26 cellular contexts compared by ENCODE assay signal in genomic region chrX:17674611-17675010, GRCh38.
DNase-seq lines count a peak whose midpoint lies in the region; ATAC-seq and TF ChIP-seq lines count a peak whose summit lies in the region.
"Had no signal": no experiment of that assay in that cellular context is flagged by ENCODE, and none has a peak within 500 bp of the region (broad histone marks: within the 10 kb centered on the region; RNA-seq: fewer than 3 reads in every experiment).

No MANE protein-coding gene starts in this region.

- no peaks in the 10 kb centered on the region for H3K9me3 ChIP-seq in A673 (ENCODE audit: low read depth, low read length, poor library complexity, severe bottlenecking)
- H3K9me3 ChIP-seq: adrenal gland, HAP-1, Peyer's patch, psoas muscle, spleen had no signal

- no peaks in the 10 kb centered on the region for H3K36me3 ChIP-seq in A673 (ENCODE audit: insufficient read depth, low read length, poor library complexity, severe bottlenecking)
- H3K36me3 ChIP-seq: adrenal gland, HAP-1, Peyer's patch, spleen had no signal

- no peaks in the 10 kb centered on the region for H3K27me3 ChIP-seq in A673 (replicated peaks; ENCODE audit: insufficient read depth, low read depth, low read length, poor library complexity)
- H3K27me3 ChIP-seq: Peyer's patch, spleen had no signal

- peaks cover 0 to 8% (median 1%) of the 10 kb centered on the region in 7 donors for H3K9me3 Mint-ChIP-seq in CD14-positive monocyte
- no peaks in the 10 kb centered on the region for H3K9me3 Mint-ChIP-seq in activated T-cell treated with anti-CD3 and anti-CD28 coated beads, Interleukin-2, amount 50 U/mL, for 4 hours

- no peak overlapping the region for H3K27ac ChIP-seq in A673 (ENCODE audit: low read depth, low read length, poor library complexity, severe bottlenecking)
- H3K27ac ChIP-seq: adrenal gland, Peyer's patch, psoas muscle, spleen had no signal

- no peaks in the 10 kb centered on the region for H3K4me1 ChIP-seq in A673 (ENCODE audit: insufficient read depth, low read length, poor library complexity, severe bottlenecking)
- H3K4me1 ChIP-seq: adrenal gland, Peyer's patch, psoas muscle, spleen had no signal

- DNase-seq in CD14-positive monocyte (ENCODE audit: low spot score) (no peak), MV-4-11 (lab: John Stamatoyannopoulos, UW) (peak; percentile 46), astrocyte of the cerebellum (ENCODE audit: low read depth) (peak; percentile 12), kidney tubule cell (ENCODE audit: low spot score) (peak; percentile 13), G401 (ENCODE audit: low spot score) (no peak), GM13976 (ENCODE audit: low spot score) (no peak), A673 (ENCODE audit: low spot score) (no peak)
- DNase-seq in activated T-cell treated with anti-CD3 and anti-CD28 coated beads, Interleukin-2, amount 50 U/mL, for 4 hours, result no peak
- DNase-seq: activated CD4-positive, alpha-beta T cell treated with anti-CD3 and anti-CD28 coated beads, Interleukin-2, amount 50 U/mL, for 48 hours; caudate nucleus; effector CD8-positive, alpha-beta T cell; EL; glutamatergic neuron; Karpas-422; left cardiac atrium; midbrain; NCI-H1436; NCI-H2171 treated with DMSO at 0.1 percent for 48 hours; Peyer's patch; psoas muscle; spleen; T-helper 2 cell; trophoblast cell had no signal

- in situ Hi-C loops in astrocyte of the cerebellum (cut with HindIII; ENCODE audit: low sequenced_read_pairs) (no loop called here), G401 (cut with HindIII; ENCODE audit: low sequenced_read_pairs) (no loop called here), GM13976 (cut with MboI; ENCODE audit: low sequenced_read_pairs, unreplicated experiment) (no loop called here)

- peaks cover 0 to 11% of the 10 kb centered on the region in 2 donors for H3K36me3 Mint-ChIP-seq in CD14-positive monocyte
- no peaks in the 10 kb centered on the region for H3K36me3 Mint-ChIP-seq in activated T-cell treated with anti-CD3 and anti-CD28 coated beads, Interleukin-2, amount 50 U/mL, for 4 hours (ENCODE audit: insufficient read depth)

- TF ChIP-seq CTCF in CD14-positive monocyte (IDR thresholded peaks at IDR 0.05) (no peak), astrocyte of the cerebellum (IDR thresholded peaks at IDR 0.05; ENCODE audit: low read depth, low read length, missing control alignments) (no peak), GM13976 (IDR thresholded peaks at IDR 0.05; ENCODE audit: borderline replicate concordance, control extremely low read depth, extremely low read depth, insufficient read depth, missing control alignments) (no peak), A673 (conservative IDR thresholded peaks at IDR 0.05; ENCODE audit: low read depth, low read length) (no peak)

- no TSS peak for BruUV-seq in A673 (replicated peaks; lab: Mats Ljungman, UMichigan)

- peak overlapping the region; percentile 18 to 82 (median 46) for H3K27ac Mint-ChIP-seq in CD14-positive monocyte

- H3K4me3 ChIP-seq in astrocyte of the cerebellum (ENCODE audit: low read depth, low read length) (no peak overlapping the region), A673 (ENCODE audit: low read depth, low read length, poor library complexity, severe bottlenecking) (no peak overlapping the region)
- H3K4me3 ChIP-seq: adrenal gland, HAP-1, Peyer's patch, psoas muscle, spleen had no signal

- peaks cover 34% of the 10 kb centered on the region for H3K4me1 Mint-ChIP-seq in CD14-positive monocyte
- H3K4me1 Mint-ChIP-seq in activated T-cell treated with anti-CD3 and anti-CD28 coated beads, Interleukin-2, amount 50 U/mL, for 4 hours (ENCODE audit: low read depth), result no peaks in the 10 kb centered on the region

- peak overlapping the region in 1 of 2 donors; percentile 63 for H3K4me3 Mint-ChIP-seq in CD14-positive monocyte
- no peak overlapping the region for H3K4me3 Mint-ChIP-seq in activated T-cell treated with anti-CD3 and anti-CD28 coated beads, Interleukin-2, amount 50 U/mL, for 4 hours

- H3K27me3 Mint-ChIP-seq in CD14-positive monocyte (ENCODE audit: low read depth in 3 of 3), result peaks cover 0 to 5% (median 2%) of the 10 kb centered on the region in 3 donors
- H3K27me3 Mint-ChIP-seq in activated T-cell treated with anti-CD3 and anti-CD28 coated beads, Interleukin-2, amount 50 U/mL, for 4 hours (ENCODE audit: low read depth), result no peaks in the 10 kb centered on the region

- CTCF ChIA-PET in A673 (lab: Charles Lee), result no interaction called here

- intact Hi-C loops in CD14-positive monocyte (cut with micrococcal nuclease), result no loop called here
- intact Hi-C loops in A673 (cut with micrococcal nuclease; ENCODE audit: unreplicated experiment), result no loop called here

- no peak for ATAC-seq in activated T-cell treated with anti-CD3 and anti-CD28 coated beads, Interleukin-2, amount 50 U/mL, for 4 hours
- ATAC-seq: esophagus mucosa, left cardiac atrium, psoas muscle had no signal

- POLR2A ChIA-PET in A673 (lab: Charles Lee; ENCODE audit: low non-redundant PET), result no interaction called here

Comparison
In these comparisons a context has a peak if more than half of its experiments do, and no peak if none do; other contexts are left out.
1. DNase-seq: peak in MV-4-11 (single experiment), astrocyte of the cerebellum (single experiment) and kidney tubule cell (single experiment); none in CD14-positive monocyte (single experiment), G401 (single experiment), GM13976 (single experiment), A673 (single experiment) and activated T-cell treated with anti-CD3 and anti-CD28 coated beads, Interleukin-2, amount 50 U/mL, for 4 hours (single experiment).